ENCODE assay signal across 7 cellular contexts in genomic region chr4:109049926-109050325, GRCh38.
"Had no signal": no experiment of that assay in that cellular context is flagged by ENCODE, and none has a peak within 500 bp of the region (broad histone marks: within the 10 kb centered on the region; RNA-seq: fewer than 3 reads in every experiment).

No MANE protein-coding gene starts in this region.

- H3K9me3 Mint-ChIP-seq: H9 had no signal

- H3K27ac Mint-ChIP-seq: H9 had no signal

- DNase-seq: GM23248, GOT3, H9, HCEC 1CT, IMR-90 had no signal

- H3K4me3 Mint-ChIP-seq: H9 had no signal

- FAIRE-seq: H54, HTR-8/SVneo had no signal

- H3K4me1 Mint-ChIP-seq: H9 had no signal
